21 cellular contexts compared by ENCODE assay signal in genomic region chr4:116878280-116878679, GRCh38.
"Had no signal": no experiment of that assay in that cellular context is flagged by ENCODE, and none has a peak within 500 bp of the region (broad histone marks: within the 10 kb centered on the region; RNA-seq: fewer than 3 reads in every experiment).

No MANE protein-coding gene starts in this region.

- DNase-seq: activated CD4-positive, alpha-beta memory T cell treated with anti-CD3 and anti-CD28 coated beads, Interleukin-2, amount 10 ng/mL, durations not matched to agents 7 days and 5 days; activated CD4-positive, alpha-beta T cell treated with anti-CD3 and anti-CD28 coated beads for 1 hour; activated CD4-positive, alpha-beta T cell treated with anti-CD3 and anti-CD28 coated beads, Interleukin-2, amount 10 ng/mL, durations not matched to agents 7 days and 5 days; activated CD8-positive, alpha-beta memory T cell treated with anti-CD3 and anti-CD28 coated beads, Interleukin-2, amount 50 U/mL, for 48 hours; activated gamma-delta T cell; activated naive CD4-positive, alpha-beta T cell treated with anti-CD3 and anti-CD28 coated beads, Interleukin-2, amount 10 ng/mL, durations not matched to agents 7 days and 5 days; activated naive CD8-positive, alpha-beta T cell treated with anti-CD3 and anti-CD28 coated beads, Interleukin-2, amount 10 ng/mL, durations not matched to agents 7 days and 5 days; activated T-cell treated with anti-CD3 and anti-CD28 coated beads, Interleukin-2, amount 50 U/mL, for 24 hours; cerebellar nuclear complex; colonic mucosa; dorsolateral prefrontal cortex; effector memory CD4-positive, alpha-beta T cell; glutamatergic neuron; islet precursor cell; left ventricle myocardium superior; right lobe of liver; stimulated activated CD4-positive, alpha-beta T cell treated with anti-CD3 and anti-CD28 coated beads, Interleukin-2, amount 100 ng/mL, for 48 hours; stimulated activated naive CD4-positive, alpha-beta T cell treated with Interleukin-2 at 50 U/mL for 16 hours; testis; transverse colon had no signal

- ATAC-seq: left ventricle myocardium superior, right lobe of liver, WTC11 had no signal
